ENCODE assay signal across 14 cellular contexts in genomic region chr6:57108691-57109090, GRCh38.
DNase-seq lines count a peak whose midpoint lies in the region; ATAC-seq and TF ChIP-seq lines count a peak whose summit lies in the region.
"Had no signal": no experiment of that assay in that cellular context is flagged by ENCODE, and none has a peak within 500 bp of the region (broad histone marks: within the 10 kb centered on the region; RNA-seq: fewer than 3 reads in every experiment).

No MANE protein-coding gene starts in this region.

- no peaks in the 10 kb centered on the region for H3K9me2 ChIP-seq in MM.1S (replicated peaks; ENCODE audit: insufficient read depth, low read length)

- no peaks in the 10 kb centered on the region; the same call in 1 of the 2 replicates for H3K36me3 ChIP-seq in MM.1S (replicated peaks; ENCODE audit: insufficient read depth, low read length)

- peak; percentile 57 for DNase-seq in GM10248 (ENCODE audit: extremely low spot score)
- no peak for DNase-seq in MM.1S
- DNase-seq in NCI-H2029 (lab: John Stamatoyannopoulos, UW): no peak
- no peak for DNase-seq in LoVo (ENCODE audit: low spot score)
- no peak for DNase-seq in EL
- no peak for DNase-seq in NCI-H69 (lab: John Stamatoyannopoulos, UW)
- DNase-seq: ACHN; NK-92 treated with Interleukin-12 subunit alpha and Interleukin-12 subunit beta, amount 100 ng/mL, for 24 hours; stimulated activated CD4-positive, alpha-beta T cell treated with anti-CD3 and anti-CD28 coated beads, Interleukin-2, amount 100 ng/mL, for 48 hours had no signal

- CTCF ChIA-PET in GM10248 (lab: Yijun Ruan, JAX): interaction anchor here (0.7 to 1.4 kb wide), 5 partner anchors 10 to 154 kb away, joined by 3 read pairs; partner anchors contain the start of gene BEND6

- H4K20me1 ChIP-seq in MM.1S (ENCODE audit: insufficient read depth, low read length): 0 out of 2 replicates have a peak, but pooled peaks cover 3% of the 10 kb centered on the region

- TF ChIP-seq CTCF in GM10248 (IDR thresholded peaks at IDR 0.05; ENCODE audit: control extremely low read depth, extremely low read depth, low read depth, missing control alignments) (no peak), MM.1S (IDR thresholded peaks at IDR 0.05; ENCODE audit: low read length) (no peak)

- no peak overlapping the region for H3K9ac ChIP-seq in MM.1S (ENCODE audit: low read length)

- H3K27me3 ChIP-seq in MM.1S (replicated peaks; ENCODE audit: insufficient read depth, low read length): no peaks in the 10 kb centered on the region
- H3K27me3 ChIP-seq: tibial nerve had no signal

- H3K4me3 ChIP-seq in MM.1S (ENCODE audit: low read length): no peak overlapping the region
- H3K4me3 ChIP-seq: tibial nerve had no signal

- no peaks in the 10 kb centered on the region; the same call in 1 of the 2 replicates for H3F3A ChIP-seq in MM.1S (ENCODE audit: insufficient read depth, low read length)

- peaks cover 13% of the 10 kb centered on the region for H3K4me1 ChIP-seq in MM.1S (ENCODE audit: low read length)

- ATAC-seq in GM19397 (IDR thresholded peaks at IDR 0.05; ENCODE audit: unreplicated experiment) (peak; percentile 78), HG02884 (IDR thresholded peaks at IDR 0.05; ENCODE audit: unreplicated experiment) (peak; percentile 92)
- ATAC-seq: activated CD4-positive, CD25-positive, alpha-beta regulatory T cell treated with anti-CD3 and anti-CD28 coated beads, Interleukin-2, amount 50 U/mL, for 24 hours; activated naive CD4-positive, alpha-beta T cell treated with anti-CD3 and anti-CD28 coated beads, Interleukin-2, amount 50 U/mL, for 72 hours had no signal

- no peak overlapping the region; the same call in 1 of the 2 replicates for H3K4me2 ChIP-seq in MM.1S (ENCODE audit: low read depth, low read length)

- peaks cover 77% of the 10 kb centered on the region for H3K79me2 ChIP-seq in MM.1S (ENCODE audit: low read length)

- peak overlapping the region; percentile 22; the same call in 1 of the 2 replicates for H3K27ac ChIP-seq in MM.1S (ENCODE audit: low read length)
- H3K27ac ChIP-seq: tibial nerve had no signal

- H2AFZ ChIP-seq in MM.1S (ENCODE audit: low read length): no peak overlapping the region

- H3K9me3 ChIP-seq in MM.1S (replicated peaks; ENCODE audit: insufficient read depth, low read length): no peaks in the 10 kb centered on the region
- H3K9me3 ChIP-seq: tibial nerve had no signal

- POLR2A ChIA-PET in GM10248 (lab: Yijun Ruan, JAX): interaction anchor here (0.5 kb wide), 1 partner anchor 73 kb away, joined by 3 read pairs; no protein-coding TSS in a partner anchor
